1 cellular context compared by ENCODE assay signal in the genomic region with DNA sequence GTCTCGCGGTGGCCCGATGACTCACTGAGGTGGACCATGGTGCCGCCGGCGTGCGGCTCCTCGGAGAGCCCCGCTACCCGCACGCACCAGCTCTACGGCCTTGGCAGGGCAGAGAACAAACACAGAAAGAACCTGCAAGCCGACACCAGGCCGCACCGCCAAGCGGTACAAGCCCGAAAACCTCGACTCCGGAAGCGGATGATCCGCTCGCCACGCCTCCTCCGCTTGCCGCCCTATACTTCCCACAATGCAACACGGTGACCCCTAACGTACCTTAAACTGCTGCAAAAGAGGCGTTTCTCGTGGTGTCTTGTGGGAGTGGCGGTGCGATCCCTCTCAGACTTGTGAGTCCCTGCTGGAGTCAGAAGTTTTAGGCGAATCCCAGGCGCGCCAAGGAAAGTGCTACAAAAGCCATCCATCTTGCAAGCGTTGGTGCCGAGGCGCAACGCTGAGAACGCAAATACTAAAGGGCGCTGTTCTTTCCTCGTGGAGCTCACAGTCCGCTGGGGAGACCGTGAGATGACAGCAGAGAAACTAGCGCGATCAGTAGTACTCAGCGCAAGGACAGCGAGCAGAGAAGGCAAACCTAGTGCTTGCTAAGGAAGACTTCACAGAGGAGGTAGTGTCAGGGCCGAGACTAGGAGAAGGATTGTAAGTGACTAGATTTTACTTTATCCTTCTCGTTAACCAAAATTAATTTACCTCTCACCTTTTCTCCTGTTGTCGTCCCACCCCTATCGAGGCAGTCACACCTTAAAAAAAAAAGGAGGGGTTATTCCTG.
TF ChIP-seq lines count a peak whose summit lies in the region.

A gene (minus strand): TSS at position 200 of the 781 bp plus-strand sequence. CDS start 162 bp downstream, at position 38.

TF ChIP-seq in K562, 482 proteins besides CTCF, POLR2A, EP300 and RAD21 (continued from another document and continues in another):
- TF ChIP-seq, protein P1, sequence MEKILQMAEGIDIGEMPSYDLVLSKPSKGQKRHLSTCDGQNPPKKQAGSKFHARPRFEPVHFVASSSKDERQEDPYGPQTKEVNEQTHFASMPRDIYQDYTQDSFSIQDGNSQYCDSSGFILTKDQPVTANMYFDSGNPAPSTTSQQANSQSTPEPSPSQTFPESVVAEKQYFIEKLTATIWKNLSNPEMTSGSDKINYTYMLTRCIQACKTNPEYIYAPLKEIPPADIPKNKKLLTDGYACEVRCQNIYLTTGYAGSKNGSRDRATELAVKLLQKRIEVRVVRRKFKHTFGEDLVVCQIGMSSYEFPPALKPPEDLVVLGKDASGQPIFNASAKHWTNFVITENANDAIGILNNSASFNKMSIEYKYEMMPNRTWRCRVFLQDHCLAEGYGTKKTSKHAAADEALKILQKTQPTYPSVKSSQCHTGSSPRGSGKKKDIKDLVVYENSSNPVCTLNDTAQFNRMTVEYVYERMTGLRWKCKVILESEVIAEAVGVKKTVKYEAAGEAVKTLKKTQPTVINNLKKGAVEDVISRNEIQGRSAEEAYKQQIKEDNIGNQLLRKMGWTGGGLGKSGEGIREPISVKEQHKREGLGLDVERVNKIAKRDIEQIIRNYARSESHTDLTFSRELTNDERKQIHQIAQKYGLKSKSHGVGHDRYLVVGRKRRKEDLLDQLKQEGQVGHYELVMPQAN (IDR thresholded peaks at IDR 0.05; ENCODE audit: borderline replicate concordance) = peak; percentile 94
- TF ChIP-seq, protein P2, sequence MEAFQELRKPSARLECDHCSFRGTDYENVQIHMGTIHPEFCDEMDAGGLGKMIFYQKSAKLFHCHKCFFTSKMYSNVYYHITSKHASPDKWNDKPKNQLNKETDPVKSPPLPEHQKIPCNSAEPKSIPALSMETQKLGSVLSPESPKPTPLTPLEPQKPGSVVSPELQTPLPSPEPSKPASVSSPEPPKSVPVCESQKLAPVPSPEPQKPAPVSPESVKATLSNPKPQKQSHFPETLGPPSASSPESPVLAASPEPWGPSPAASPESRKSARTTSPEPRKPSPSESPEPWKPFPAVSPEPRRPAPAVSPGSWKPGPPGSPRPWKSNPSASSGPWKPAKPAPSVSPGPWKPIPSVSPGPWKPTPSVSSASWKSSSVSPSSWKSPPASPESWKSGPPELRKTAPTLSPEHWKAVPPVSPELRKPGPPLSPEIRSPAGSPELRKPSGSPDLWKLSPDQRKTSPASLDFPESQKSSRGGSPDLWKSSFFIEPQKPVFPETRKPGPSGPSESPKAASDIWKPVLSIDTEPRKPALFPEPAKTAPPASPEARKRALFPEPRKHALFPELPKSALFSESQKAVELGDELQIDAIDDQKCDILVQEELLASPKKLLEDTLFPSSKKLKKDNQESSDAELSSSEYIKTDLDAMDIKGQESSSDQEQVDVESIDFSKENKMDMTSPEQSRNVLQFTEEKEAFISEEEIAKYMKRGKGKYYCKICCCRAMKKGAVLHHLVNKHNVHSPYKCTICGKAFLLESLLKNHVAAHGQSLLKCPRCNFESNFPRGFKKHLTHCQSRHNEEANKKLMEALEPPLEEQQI (IDR thresholded peaks at IDR 0.05) = no peak
- TF ChIP-seq, protein P3, sequence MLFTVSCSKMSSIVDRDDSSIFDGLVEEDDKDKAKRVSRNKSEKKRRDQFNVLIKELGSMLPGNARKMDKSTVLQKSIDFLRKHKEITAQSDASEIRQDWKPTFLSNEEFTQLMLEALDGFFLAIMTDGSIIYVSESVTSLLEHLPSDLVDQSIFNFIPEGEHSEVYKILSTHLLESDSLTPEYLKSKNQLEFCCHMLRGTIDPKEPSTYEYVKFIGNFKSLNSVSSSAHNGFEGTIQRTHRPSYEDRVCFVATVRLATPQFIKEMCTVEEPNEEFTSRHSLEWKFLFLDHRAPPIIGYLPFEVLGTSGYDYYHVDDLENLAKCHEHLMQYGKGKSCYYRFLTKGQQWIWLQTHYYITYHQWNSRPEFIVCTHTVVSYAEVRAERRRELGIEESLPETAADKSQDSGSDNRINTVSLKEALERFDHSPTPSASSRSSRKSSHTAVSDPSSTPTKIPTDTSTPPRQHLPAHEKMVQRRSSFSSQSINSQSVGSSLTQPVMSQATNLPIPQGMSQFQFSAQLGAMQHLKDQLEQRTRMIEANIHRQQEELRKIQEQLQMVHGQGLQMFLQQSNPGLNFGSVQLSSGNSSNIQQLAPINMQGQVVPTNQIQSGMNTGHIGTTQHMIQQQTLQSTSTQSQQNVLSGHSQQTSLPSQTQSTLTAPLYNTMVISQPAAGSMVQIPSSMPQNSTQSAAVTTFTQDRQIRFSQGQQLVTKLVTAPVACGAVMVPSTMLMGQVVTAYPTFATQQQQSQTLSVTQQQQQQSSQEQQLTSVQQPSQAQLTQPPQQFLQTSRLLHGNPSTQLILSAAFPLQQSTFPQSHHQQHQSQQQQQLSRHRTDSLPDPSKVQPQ (CRISPR knock-in tag; IDR thresholded peaks at IDR 0.05; ENCODE audit: borderline replicate concordance) = peak; percentile 70; the same call in 1 of the 2 replicates
- TF ChIP-seq, protein P4, sequence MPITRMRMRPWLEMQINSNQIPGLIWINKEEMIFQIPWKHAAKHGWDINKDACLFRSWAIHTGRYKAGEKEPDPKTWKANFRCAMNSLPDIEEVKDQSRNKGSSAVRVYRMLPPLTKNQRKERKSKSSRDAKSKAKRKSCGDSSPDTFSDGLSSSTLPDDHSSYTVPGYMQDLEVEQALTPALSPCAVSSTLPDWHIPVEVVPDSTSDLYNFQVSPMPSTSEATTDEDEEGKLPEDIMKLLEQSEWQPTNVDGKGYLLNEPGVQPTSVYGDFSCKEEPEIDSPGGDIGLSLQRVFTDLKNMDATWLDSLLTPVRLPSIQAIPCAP (CRISPR knock-in tag; IDR thresholded peaks at IDR 0.05; ENCODE audit: borderline replicate concordance) = no peak
- TF ChIP-seq ZNF408 (CRISPR knock-in tag; IDR thresholded peaks at IDR 0.05; ENCODE audit: low read depth) = no peak
- TF ChIP-seq, protein P5, sequence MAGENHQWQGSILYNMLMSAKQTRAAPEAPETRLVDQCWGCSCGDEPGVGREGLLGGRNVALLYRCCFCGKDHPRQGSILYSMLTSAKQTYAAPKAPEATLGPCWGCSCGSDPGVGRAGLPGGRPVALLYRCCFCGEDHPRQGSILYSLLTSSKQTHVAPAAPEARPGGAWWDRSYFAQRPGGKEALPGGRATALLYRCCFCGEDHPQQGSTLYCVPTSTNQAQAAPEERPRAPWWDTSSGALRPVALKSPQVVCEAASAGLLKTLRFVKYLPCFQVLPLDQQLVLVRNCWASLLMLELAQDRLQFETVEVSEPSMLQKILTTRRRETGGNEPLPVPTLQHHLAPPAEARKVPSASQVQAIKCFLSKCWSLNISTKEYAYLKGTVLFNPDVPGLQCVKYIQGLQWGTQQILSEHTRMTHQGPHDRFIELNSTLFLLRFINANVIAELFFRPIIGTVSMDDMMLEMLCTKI (IDR thresholded peaks at IDR 0.05; ENCODE audit: partially characterized antibody) = no peak
- no peak for TF ChIP-seq HMG20A (CRISPR knock-in tag; conservative IDR thresholded peaks at IDR 0.05)
- TF ChIP-seq, protein P6, sequence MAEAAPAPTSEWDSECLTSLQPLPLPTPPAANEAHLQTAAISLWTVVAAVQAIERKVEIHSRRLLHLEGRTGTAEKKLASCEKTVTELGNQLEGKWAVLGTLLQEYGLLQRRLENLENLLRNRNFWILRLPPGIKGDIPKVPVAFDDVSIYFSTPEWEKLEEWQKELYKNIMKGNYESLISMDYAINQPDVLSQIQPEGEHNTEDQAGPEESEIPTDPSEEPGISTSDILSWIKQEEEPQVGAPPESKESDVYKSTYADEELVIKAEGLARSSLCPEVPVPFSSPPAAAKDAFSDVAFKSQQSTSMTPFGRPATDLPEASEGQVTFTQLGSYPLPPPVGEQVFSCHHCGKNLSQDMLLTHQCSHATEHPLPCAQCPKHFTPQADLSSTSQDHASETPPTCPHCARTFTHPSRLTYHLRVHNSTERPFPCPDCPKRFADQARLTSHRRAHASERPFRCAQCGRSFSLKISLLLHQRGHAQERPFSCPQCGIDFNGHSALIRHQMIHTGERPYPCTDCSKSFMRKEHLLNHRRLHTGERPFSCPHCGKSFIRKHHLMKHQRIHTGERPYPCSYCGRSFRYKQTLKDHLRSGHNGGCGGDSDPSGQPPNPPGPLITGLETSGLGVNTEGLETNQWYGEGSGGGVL (CRISPR knock-in tag; IDR thresholded peaks at IDR 0.05) = no peak
- TF ChIP-seq TBL1XR1 (IDR thresholded peaks at IDR 0.05; ENCODE audit: low read length in 2 of 2) = peak; percentile 25 to 30; a peak in 2 of 4 replicates
- TF ChIP-seq ZNF668 (CRISPR knock-in tag; IDR thresholded peaks at IDR 0.05) = no peak
- TF ChIP-seq GABPB2 (CRISPR knock-in tag; conservative IDR thresholded peaks at IDR 0.05) = no peak
- peak; percentile 90 for TF ChIP-seq CBX1 (IDR thresholded peaks at IDR 0.05; ENCODE audit: low read depth)
- TF ChIP-seq PTTG1 (tag; IDR thresholded peaks at IDR 0.05; ENCODE audit: low read depth) = no peak
- TF ChIP-seq BRCA1 (IDR thresholded peaks at IDR 0.05) = no peak
- TF ChIP-seq BRCA1 (CRISPR knock-in tag; IDR thresholded peaks at IDR 0.05) = no peak
- 0 out of 2 replicates have a peak, but pooled peaks have one; percentile 5 for TF ChIP-seq XRCC5 (IDR thresholded peaks at IDR 0.05; ENCODE audit: low read depth, low read length)
- TF ChIP-seq, protein P7, sequence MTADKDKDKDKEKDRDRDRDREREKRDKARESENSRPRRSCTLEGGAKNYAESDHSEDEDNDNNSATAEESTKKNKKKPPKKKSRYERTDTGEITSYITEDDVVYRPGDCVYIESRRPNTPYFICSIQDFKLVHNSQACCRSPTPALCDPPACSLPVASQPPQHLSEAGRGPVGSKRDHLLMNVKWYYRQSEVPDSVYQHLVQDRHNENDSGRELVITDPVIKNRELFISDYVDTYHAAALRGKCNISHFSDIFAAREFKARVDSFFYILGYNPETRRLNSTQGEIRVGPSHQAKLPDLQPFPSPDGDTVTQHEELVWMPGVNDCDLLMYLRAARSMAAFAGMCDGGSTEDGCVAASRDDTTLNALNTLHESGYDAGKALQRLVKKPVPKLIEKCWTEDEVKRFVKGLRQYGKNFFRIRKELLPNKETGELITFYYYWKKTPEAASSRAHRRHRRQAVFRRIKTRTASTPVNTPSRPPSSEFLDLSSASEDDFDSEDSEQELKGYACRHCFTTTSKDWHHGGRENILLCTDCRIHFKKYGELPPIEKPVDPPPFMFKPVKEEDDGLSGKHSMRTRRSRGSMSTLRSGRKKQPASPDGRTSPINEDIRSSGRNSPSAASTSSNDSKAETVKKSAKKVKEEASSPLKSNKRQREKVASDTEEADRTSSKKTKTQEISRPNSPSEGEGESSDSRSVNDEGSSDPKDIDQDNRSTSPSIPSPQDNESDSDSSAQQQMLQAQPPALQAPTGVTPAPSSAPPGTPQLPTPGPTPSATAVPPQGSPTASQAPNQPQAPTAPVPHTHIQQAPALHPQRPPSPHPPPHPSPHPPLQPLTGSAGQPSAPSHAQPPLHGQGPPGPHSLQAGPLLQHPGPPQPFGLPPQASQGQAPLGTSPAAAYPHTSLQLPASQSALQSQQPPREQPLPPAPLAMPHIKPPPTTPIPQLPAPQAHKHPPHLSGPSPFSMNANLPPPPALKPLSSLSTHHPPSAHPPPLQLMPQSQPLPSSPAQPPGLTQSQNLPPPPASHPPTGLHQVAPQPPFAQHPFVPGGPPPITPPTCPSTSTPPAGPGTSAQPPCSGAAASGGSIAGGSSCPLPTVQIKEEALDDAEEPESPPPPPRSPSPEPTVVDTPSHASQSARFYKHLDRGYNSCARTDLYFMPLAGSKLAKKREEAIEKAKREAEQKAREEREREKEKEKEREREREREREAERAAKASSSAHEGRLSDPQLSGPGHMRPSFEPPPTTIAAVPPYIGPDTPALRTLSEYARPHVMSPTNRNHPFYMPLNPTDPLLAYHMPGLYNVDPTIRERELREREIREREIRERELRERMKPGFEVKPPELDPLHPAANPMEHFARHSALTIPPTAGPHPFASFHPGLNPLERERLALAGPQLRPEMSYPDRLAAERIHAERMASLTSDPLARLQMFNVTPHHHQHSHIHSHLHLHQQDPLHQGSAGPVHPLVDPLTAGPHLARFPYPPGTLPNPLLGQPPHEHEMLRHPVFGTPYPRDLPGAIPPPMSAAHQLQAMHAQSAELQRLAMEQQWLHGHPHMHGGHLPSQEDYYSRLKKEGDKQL (CRISPR knock-in tag; IDR thresholded peaks at IDR 0.05; ENCODE audit: borderline replicate concordance) = 0 out of 2 replicates have a peak, but pooled peaks have one; percentile 83
- no peak for TF ChIP-seq NFYB (IDR thresholded peaks at IDR 0.05; ENCODE audit: extremely low read depth, insufficient read length)
- TF ChIP-seq DPF2 (IDR thresholded peaks at IDR 0.05) = peak; percentile 53
- no peak for TF ChIP-seq MEF2D (tag; conservative IDR thresholded peaks at IDR 0.05; ENCODE audit: low read depth)
- peak; percentile 46 to 66; a peak in 3 of 4 replicates for TF ChIP-seq TEAD1 (CRISPR knock-in tag; IDR thresholded peaks at IDR 0.05)
- no peak for TF ChIP-seq ZNF282 (CRISPR knock-in tag; IDR thresholded peaks at IDR 0.05)
- 0 out of 2 replicates have a peak, but pooled peaks have one; percentile 25 for TF ChIP-seq KAT7 (CRISPR knock-in tag; IDR thresholded peaks at IDR 0.05; ENCODE audit: borderline replicate concordance)
- TF ChIP-seq SMARCB1 (IDR thresholded peaks at IDR 0.05; ENCODE audit: insufficient read length, low read depth) = no peak
- TF ChIP-seq ZSCAN32 (CRISPR knock-in tag; IDR thresholded peaks at IDR 0.05) = peak; percentile 50; the same call in 1 of the 2 replicates
- 0 out of 2 replicates have a peak, but pooled peaks have one; percentile 23 for TF ChIP-seq ZNF347 (CRISPR knock-in tag; IDR thresholded peaks at IDR 0.05; ENCODE audit: low read depth)
- TF ChIP-seq RBM34 (IDR thresholded peaks at IDR 0.05; ENCODE audit: borderline replicate concordance, insufficient read depth, low read length) = no peak
- no peak for TF ChIP-seq STAG1 (CRISPR knock-in tag; IDR thresholded peaks at IDR 0.05; ENCODE audit: borderline replicate concordance)
- no peak for TF ChIP-seq CSDE1 (IDR thresholded peaks at IDR 0.05)
- TF ChIP-seq, protein P8, sequence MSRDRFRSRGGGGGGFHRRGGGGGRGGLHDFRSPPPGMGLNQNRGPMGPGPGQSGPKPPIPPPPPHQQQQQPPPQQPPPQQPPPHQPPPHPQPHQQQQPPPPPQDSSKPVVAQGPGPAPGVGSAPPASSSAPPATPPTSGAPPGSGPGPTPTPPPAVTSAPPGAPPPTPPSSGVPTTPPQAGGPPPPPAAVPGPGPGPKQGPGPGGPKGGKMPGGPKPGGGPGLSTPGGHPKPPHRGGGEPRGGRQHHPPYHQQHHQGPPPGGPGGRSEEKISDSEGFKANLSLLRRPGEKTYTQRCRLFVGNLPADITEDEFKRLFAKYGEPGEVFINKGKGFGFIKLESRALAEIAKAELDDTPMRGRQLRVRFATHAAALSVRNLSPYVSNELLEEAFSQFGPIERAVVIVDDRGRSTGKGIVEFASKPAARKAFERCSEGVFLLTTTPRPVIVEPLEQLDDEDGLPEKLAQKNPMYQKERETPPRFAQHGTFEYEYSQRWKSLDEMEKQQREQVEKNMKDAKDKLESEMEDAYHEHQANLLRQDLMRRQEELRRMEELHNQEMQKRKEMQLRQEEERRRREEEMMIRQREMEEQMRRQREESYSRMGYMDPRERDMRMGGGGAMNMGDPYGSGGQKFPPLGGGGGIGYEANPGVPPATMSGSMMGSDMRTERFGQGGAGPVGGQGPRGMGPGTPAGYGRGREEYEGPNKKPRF (IDR thresholded peaks at IDR 0.05; ENCODE audit: low read depth, low read length) = no peak
- no peak for TF ChIP-seq PPARD (CRISPR knock-in tag; IDR thresholded peaks at IDR 0.05)
- no peak for TF ChIP-seq SREBF1 (IDR thresholded peaks at IDR 0.05; ENCODE audit: borderline replicate concordance, low read depth, low read length)
- no peak for TF ChIP-seq BRF1 (IDR thresholded peaks at IDR 0.05; ENCODE audit: borderline replicate concordance, extremely low read depth, insufficient read length)
- no peak for TF ChIP-seq HDAC6 (IDR thresholded peaks at IDR 0.05; ENCODE audit: low read depth, low read length)
- peak; percentile 88 for TF ChIP-seq ELF2 (CRISPR knock-in tag; IDR thresholded peaks at IDR 0.05)
- TF ChIP-seq ZNF507 (tag; conservative IDR thresholded peaks at IDR 0.05) = no peak
